In the genomic region with DNA sequence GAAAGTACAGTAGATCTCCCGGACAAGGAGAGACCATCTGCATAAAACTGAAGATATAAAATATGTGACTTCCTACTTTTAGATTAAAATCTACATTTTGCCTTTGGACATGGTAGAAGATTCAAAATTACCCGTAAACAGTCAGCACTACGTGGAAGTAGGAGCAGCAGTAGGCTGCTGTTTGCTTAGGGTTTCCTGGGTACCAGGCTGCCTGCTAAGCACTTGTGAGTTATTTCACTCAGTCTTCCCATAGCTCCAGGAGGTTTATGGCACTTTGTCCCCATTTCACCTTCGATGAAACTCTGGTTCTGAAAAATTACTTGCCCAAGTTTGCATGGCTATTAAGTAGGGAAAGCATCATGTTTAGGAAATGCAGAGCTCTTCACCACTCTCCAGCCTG, we compare ENCODE assay signal across 31 cellular contexts.
"Had no signal": no experiment of that assay in that cellular context is flagged by ENCODE, and none has a peak within 500 bp of the region (broad histone marks: within the 10 kb centered on the region; RNA-seq: fewer than 3 reads in every experiment).

No MANE protein-coding gene starts in this region.

- H3K36me3 ChIP-seq: ascending aorta, Peyer's patch, SJSA1 had no signal

- H3K27me3 Mint-ChIP-seq: activated CD4-positive, alpha-beta T cell treated with anti-CD3 and anti-CD28 coated beads, Interleukin-2, amount 10 ng/mL, durations not matched to agents 7 days and 5 days; activated naive CD8-positive, alpha-beta T cell treated with anti-CD3 and anti-CD28 coated beads, Interleukin-2, amount 10 ng/mL, durations not matched to agents 7 days and 5 days; activated T-cell treated with anti-CD3 and anti-CD28 coated beads, Interleukin-2, amount 50 U/mL, for 24 hours had no signal

- H3K27ac Mint-ChIP-seq: activated CD4-positive, alpha-beta T cell treated with anti-CD3 and anti-CD28 coated beads for 36 hours; activated CD4-positive, alpha-beta T cell treated with anti-CD3 and anti-CD28 coated beads, Interleukin-2, amount 10 ng/mL, durations not matched to agents 7 days and 5 days; activated CD8-positive, alpha-beta T cell treated with anti-CD3 and anti-CD28 coated beads, Interleukin-2, amount 10 ng/mL, durations not matched to agents 7 days and 5 days; activated naive CD4-positive, alpha-beta T cell treated with anti-CD3 and anti-CD28 coated beads, Interleukin-2, amount 50 U/mL, for 24 hours; activated naive CD8-positive, alpha-beta T cell treated with anti-CD3 and anti-CD28 coated beads, Interleukin-2, amount 10 ng/mL, durations not matched to agents 7 days and 5 days; activated T-cell treated with anti-CD3 and anti-CD28 coated beads, Interleukin-2, amount 50 U/mL, for 24 hours; activated T-helper 2 cell treated with anti-CD3 and anti-CD28 coated beads, Interferon-gamma antibody, Interleukin-2, Interleukin-4, amounts not matched to agents 10 μg/mL and 5 μg/mL and 100 μg/mL, durations not matched to agents 14 hours and 24 hours and 36 hours; T-helper 1 cell treated with Interleukin-12 subunit alpha and Interleukin-12 subunit beta and Interleukin-4 antibody, amounts not matched to agents 30 μg/mL and 1 μg/mL, for 36 hours; T-helper 2 cell treated with Interferon-gamma antibody and Interleukin-4, amounts not matched to agents 5 μg/mL and 100 μg/mL, for 36 hours; WTC11 had no signal

- H3K9ac ChIP-seq: KMS-11, SK-N-SH had no signal

- H3K4me3 Mint-ChIP-seq: activated CD4-positive, alpha-beta T cell treated with anti-CD3 and anti-CD28 coated beads for 36 hours; activated CD4-positive, alpha-beta T cell treated with anti-CD3 and anti-CD28 coated beads, Interleukin-2, amount 10 ng/mL, durations not matched to agents 7 days and 5 days; activated CD8-positive, alpha-beta T cell treated with anti-CD3 and anti-CD28 coated beads, Interleukin-2, amount 10 ng/mL, durations not matched to agents 7 days and 5 days; activated naive CD4-positive, alpha-beta T cell treated with anti-CD3 and anti-CD28 coated beads, Interleukin-2, amount 50 U/mL, for 24 hours; activated naive CD8-positive, alpha-beta T cell treated with anti-CD3 and anti-CD28 coated beads, Interleukin-2, amount 10 ng/mL, durations not matched to agents 7 days and 5 days; activated T-cell treated with anti-CD3 and anti-CD28 coated beads, Interleukin-2, amount 50 U/mL, for 24 hours; T-helper 1 cell treated with Interleukin-12 subunit alpha and Interleukin-12 subunit beta and Interleukin-4 antibody, amounts not matched to agents 30 μg/mL and 1 μg/mL, for 36 hours; T-helper 2 cell treated with Interferon-gamma antibody and Interleukin-4, amounts not matched to agents 5 μg/mL and 100 μg/mL, for 36 hours; WTC11 had no signal

- H3K4me1 ChIP-seq: ascending aorta, Peyer's patch, SJSA1 had no signal

- H3K4me2 ChIP-seq: KMS-11, SK-N-SH had no signal

- H3K9me3 Mint-ChIP-seq: activated CD4-positive, alpha-beta T cell treated with anti-CD3 and anti-CD28 coated beads, Interleukin-2, amount 10 ng/mL, durations not matched to agents 7 days and 5 days; activated naive CD4-positive, alpha-beta T cell treated with anti-CD3 and anti-CD28 coated beads, Interleukin-2, amount 50 U/mL, for 24 hours; activated naive CD8-positive, alpha-beta T cell treated with anti-CD3 and anti-CD28 coated beads, Interleukin-2, amount 10 ng/mL, durations not matched to agents 7 days and 5 days; activated T-cell treated with anti-CD3 and anti-CD28 coated beads, Interleukin-2, amount 50 U/mL, for 24 hours; activated T-helper 2 cell treated with anti-CD3 and anti-CD28 coated beads, Interferon-gamma antibody, Interleukin-2, Interleukin-4, amounts not matched to agents 10 μg/mL and 5 μg/mL and 100 μg/mL, durations not matched to agents 14 hours and 24 hours and 36 hours; T-helper 1 cell treated with Interleukin-12 subunit alpha and Interleukin-12 subunit beta and Interleukin-4 antibody, amounts not matched to agents 30 μg/mL and 1 μg/mL, for 36 hours; T-helper 2 cell treated with Interferon-gamma antibody and Interleukin-4, amounts not matched to agents 5 μg/mL and 100 μg/mL, for 36 hours had no signal

- H3K27me3 ChIP-seq: ascending aorta, Peyer's patch had no signal

- ATAC-seq: activated CD4-positive, alpha-beta T cell treated with anti-CD3 and anti-CD28 coated beads for 36 hours; activated CD4-positive, CD25-positive, alpha-beta regulatory T cell treated with anti-CD3 and anti-CD28 coated beads, Interleukin-2, amount 50 U/mL, for 24 hours; activated CD8-positive, alpha-beta T cell treated with anti-CD3 and anti-CD28 coated beads, Interleukin-2, amount 10 ng/mL, durations not matched to agents 7 days and 5 days; PC-3; WTC11 had no signal

- DNase-seq: activated CD4-positive, alpha-beta T cell treated with anti-CD3 and anti-CD28 coated beads for 36 hours; activated CD4-positive, alpha-beta T cell treated with anti-CD3 and anti-CD28 coated beads, Interleukin-2, amount 10 ng/mL, durations not matched to agents 7 days and 5 days; activated CD4-positive, alpha-beta T cell treated with anti-CD3 and anti-CD28 coated beads, Interleukin-2, amount 50 U/mL, for 48 hours; activated CD8-positive, alpha-beta T cell treated with anti-CD3 and anti-CD28 coated beads, Interleukin-2, amount 10 ng/mL, durations not matched to agents 7 days and 5 days; activated gamma-delta T cell; activated naive CD4-positive, alpha-beta T cell treated with Interleukin-2 at 50 U/mL for 16 hours; activated naive CD8-positive, alpha-beta T cell treated with anti-CD3 and anti-CD28 coated beads, Interleukin-2, amount 10 ng/mL, durations not matched to agents 7 days and 5 days; activated T-cell treated with anti-CD3 and anti-CD28 coated beads, Interleukin-2, amount 50 U/mL, for 24 hours; amygdala; MM.1S; MV-4-11; NCI-H1092 treated with DMSO at 0.1 percent for 48 hours; NCI-H1436; NCI-H187; NCI-H2029 treated with DMSO at 0.1 percent for 48 hours; NCI-H345; NCI-H526 treated with DMSO at 0.1 percent for 48 hours; PC-3; Peyer's patch; RPMI8226; SHP77 treated with DMSO at 0.1 percent for 48 hours; SK-N-SH had no signal

- H3K9me3 ChIP-seq: ascending aorta, Peyer's patch, SJSA1, SK-N-SH had no signal

- H3K4me3 ChIP-seq: ascending aorta, Peyer's patch, SJSA1 had no signal

- H3K27ac ChIP-seq: ascending aorta, KMS-11, Peyer's patch, SJSA1 had no signal

- H3K36me3 Mint-ChIP-seq: activated naive CD4-positive, alpha-beta T cell treated with anti-CD3 and anti-CD28 coated beads, Interleukin-2, amount 50 U/mL, for 24 hours; activated naive CD8-positive, alpha-beta T cell treated with anti-CD3 and anti-CD28 coated beads, Interleukin-2, amount 10 ng/mL, durations not matched to agents 7 days and 5 days; WTC11 had no signal

- H3K4me1 Mint-ChIP-seq: activated CD4-positive, alpha-beta T cell treated with anti-CD3 and anti-CD28 coated beads for 36 hours; activated CD4-positive, alpha-beta T cell treated with anti-CD3 and anti-CD28 coated beads, Interleukin-2, amount 10 ng/mL, durations not matched to agents 7 days and 5 days; activated naive CD4-positive, alpha-beta T cell treated with anti-CD3 and anti-CD28 coated beads, Interleukin-2, amount 50 U/mL, for 24 hours; activated naive CD8-positive, alpha-beta T cell treated with anti-CD3 and anti-CD28 coated beads, Interleukin-2, amount 10 ng/mL, durations not matched to agents 7 days and 5 days had no signal
